9 cellular contexts compared by ENCODE assay signal in the genomic region with DNA sequence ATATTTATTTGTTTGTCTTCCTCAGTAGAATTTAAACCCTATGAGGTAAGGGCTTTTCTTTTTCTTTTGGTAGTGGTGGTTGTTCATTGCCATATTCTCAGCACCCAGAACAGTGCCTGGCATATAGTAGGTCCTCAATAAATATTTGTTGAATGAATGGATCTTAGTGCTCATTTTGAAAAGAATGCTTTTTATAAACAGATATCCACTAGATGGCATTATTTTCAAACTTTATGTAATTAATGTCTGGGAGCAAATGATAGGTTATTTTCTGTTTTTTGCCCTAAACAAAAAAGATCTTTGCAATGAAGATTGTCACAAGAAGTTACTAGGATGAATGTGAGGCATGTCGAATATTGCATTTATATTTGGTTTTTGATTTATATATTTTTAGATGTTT.
DNase-seq lines count a peak whose midpoint lies in the region; ATAC-seq and TF ChIP-seq lines count a peak whose summit lies in the region.
"Had no signal": no experiment of that assay in that cellular context is flagged by ENCODE, and none has a peak within 500 bp of the region (broad histone marks: within the 10 kb centered on the region; RNA-seq: fewer than 3 reads in every experiment).

No MANE protein-coding gene starts in this region.

- H3K27me3 Mint-ChIP-seq in CD4-positive, CD25-positive, alpha-beta regulatory T cell, result no peaks in the 10 kb centered on the region
- H3K27me3 Mint-ChIP-seq in nephron (ENCODE audit: low read depth), result no peaks in the 10 kb centered on the region
- H3K27me3 Mint-ChIP-seq: activated naive CD8-positive, alpha-beta T cell treated with anti-CD3 and anti-CD28 coated beads, Interleukin-2, amount 50 U/mL, for 24 hours had no signal

- in situ Hi-C loops in mammary epithelial cell (cut with MboI; ENCODE audit: low sequenced_read_pairs in 2 of 2), result no loop called here

- no peaks in the 10 kb centered on the region for H4K20me1 ChIP-seq in mammary epithelial cell (ENCODE audit: insufficient read depth, low read length)

- no peaks in the 10 kb centered on the region for H3K79me2 ChIP-seq in mammary epithelial cell (ENCODE audit: insufficient read depth, low read length)

- WGBS in mammary epithelial cell (ENCODE audit: low coverage, missing lambda C conversion rate), result 29% methylated on average over 1 of the region's 1 CpG

- CTCF ChIA-PET in mammary epithelial cell (lab: Charles Lee; ENCODE audit: low non-redundant PET), result no interaction called here

- H3K4me2 ChIP-seq in mammary epithelial cell (ENCODE audit: insufficient read depth, low read depth, low read length), result no peak overlapping the region

- H3K9me3 Mint-ChIP-seq in CD4-positive, CD25-positive, alpha-beta regulatory T cell, result no peaks in the 10 kb centered on the region
- no peaks in the 10 kb centered on the region for H3K9me3 Mint-ChIP-seq in nephron
- H3K9me3 Mint-ChIP-seq: activated naive CD8-positive, alpha-beta T cell treated with anti-CD3 and anti-CD28 coated beads, Interleukin-2, amount 50 U/mL, for 24 hours had no signal

- no peak overlapping the region for H3K9ac ChIP-seq in mammary epithelial cell (ENCODE audit: insufficient read depth, low read length)

- TF ChIP-seq CTCF in LNCAP (IDR thresholded peaks at IDR 0.05) (peak; percentile 49; the same call in 1 of the 2 replicates), mammary epithelial cell (conservative IDR thresholded peaks at IDR 0.05 in 1 of 2, IDR thresholded peaks at IDR 0.05 in 1 of 2; ENCODE audit: extremely low read depth in 1 of 2, insufficient read depth in 1 of 2, low read depth in 1 of 2, low read length in 2 of 2) (peak; percentile 18 to 27), nephron (IDR thresholded peaks at IDR 0.05; ENCODE audit: unreplicated experiment in 3 of 3) (peak in 1 of 3 experiments; percentile 49)

- H3K27ac Mint-ChIP-seq in CD4-positive, CD25-positive, alpha-beta regulatory T cell, result no peak overlapping the region
- H3K27ac Mint-ChIP-seq in nephron, result peak overlapping the region in 2 of 3 experiments; percentile 83 to 84
- H3K27ac Mint-ChIP-seq: activated naive CD8-positive, alpha-beta T cell treated with anti-CD3 and anti-CD28 coated beads, Interleukin-2, amount 50 U/mL, for 24 hours had no signal

- peaks cover 5 to 28% (median 20%) of the 10 kb centered on the region in 4 donors for H3K4me1 Mint-ChIP-seq in CD4-positive, CD25-positive, alpha-beta regulatory T cell
- H3K4me1 Mint-ChIP-seq in nephron, result peaks cover 23% of the 10 kb centered on the region

- peaks cover 15% of the 10 kb centered on the region for H3K36me3 Mint-ChIP-seq in CD4-positive, CD25-positive, alpha-beta regulatory T cell
- no peaks in the 10 kb centered on the region for H3K36me3 Mint-ChIP-seq in nephron (ENCODE audit: low read depth)

- intact Hi-C loops in mammary epithelial cell (cut with micrococcal nuclease), result loop anchor here (5.0 kb wide), 1 partner anchor 934 kb away; no protein-coding TSS in a partner anchor

- H2AFZ ChIP-seq in mammary epithelial cell (ENCODE audit: low read depth, low read length), result no peak overlapping the region

- peak in 2 of 3 donors; percentile 5 to 17 for DNase-seq in CD4-positive, CD25-positive, alpha-beta regulatory T cell
- no peak for DNase-seq in mammary epithelial cell
- no peak for DNase-seq in NK-92 treated with Interleukin-12 subunit alpha and Interleukin-12 subunit beta, amount 100 ng/mL, for 24 hours (lab: John Stamatoyannopoulos, UW)
- DNase-seq in COLO668 (lab: John Stamatoyannopoulos, UW; ENCODE audit: unreplicated experiment), result no peak
- DNase-seq: activated naive CD8-positive, alpha-beta T cell treated with anti-CD3 and anti-CD28 coated beads, Interleukin-2, amount 50 U/mL, for 24 hours had no signal

- BruUV-seq in mammary epithelial cell (replicated peaks; lab: Mats Ljungman, UMichigan), result no TSS peak

- H3K9me3 ChIP-seq in CD4-positive, CD25-positive, alpha-beta regulatory T cell (ENCODE audit: control insufficient read depth in 2 of 2, low read length in 2 of 2), result no peaks in the 10 kb centered on the region
- no peaks in the 10 kb centered on the region for H3K9me3 ChIP-seq in mammary epithelial cell (replicated peaks; ENCODE audit: insufficient read depth, low read length)

- no peaks in the 10 kb centered on the region for H3K36me3 ChIP-seq in CD4-positive, CD25-positive, alpha-beta regulatory T cell (ENCODE audit: control insufficient read depth, insufficient read depth, low read length)
- H3K36me3 ChIP-seq in mammary epithelial cell (ENCODE audit: insufficient read depth, low read length), result no peaks in the 10 kb centered on the region

- no peak overlapping the region for H3K4me3 ChIP-seq in CD4-positive, CD25-positive, alpha-beta regulatory T cell (ENCODE audit: low read depth, low read length)
- H3K4me3 ChIP-seq in mammary epithelial cell (replicated peaks in 1 of 3; ENCODE audit: insufficient read depth in 1 of 3, low read depth in 2 of 3, low read length in 3 of 3), result no peak overlapping the region

- H3K27ac ChIP-seq in CD4-positive, CD25-positive, alpha-beta regulatory T cell (ENCODE audit: insufficient read depth, low read length, poor library complexity, severe bottlenecking), result no peak overlapping the region
- H3K27ac ChIP-seq in mammary epithelial cell (ENCODE audit: insufficient read depth, low read depth, low read length), result no peak overlapping the region

- no peak for ATAC-seq in CD4-positive, CD25-positive, alpha-beta regulatory T cell (ENCODE audit: low read depth in 2 of 2)
- ATAC-seq in HG03139 (IDR thresholded peaks at IDR 0.05; ENCODE audit: unreplicated experiment) (no peak), GM19351 (IDR thresholded peaks at IDR 0.05; ENCODE audit: unreplicated experiment) (no peak)
- ATAC-seq: activated naive CD8-positive, alpha-beta T cell treated with anti-CD3 and anti-CD28 coated beads, Interleukin-2, amount 50 U/mL, for 24 hours had no signal

- H3K27me3 ChIP-seq in CD4-positive, CD25-positive, alpha-beta regulatory T cell (ENCODE audit: control insufficient read depth, insufficient read depth, low read length), result no peaks in the 10 kb centered on the region
- no peaks in the 10 kb centered on the region for H3K27me3 ChIP-seq in mammary epithelial cell (ENCODE audit: insufficient read depth, low read length)

- no peaks in the 10 kb centered on the region for H3K4me1 ChIP-seq in CD4-positive, CD25-positive, alpha-beta regulatory T cell (ENCODE audit: control insufficient read depth, insufficient read depth, low read length, poor library complexity, severe bottlenecking)
- H3K4me1 ChIP-seq in mammary epithelial cell (ENCODE audit: insufficient read depth, low read length), result no peaks in the 10 kb centered on the region

- no peak overlapping the region for H3K4me3 Mint-ChIP-seq in CD4-positive, CD25-positive, alpha-beta regulatory T cell
- H3K4me3 Mint-ChIP-seq in nephron, result no peak overlapping the region
- H3K4me3 Mint-ChIP-seq: activated naive CD8-positive, alpha-beta T cell treated with anti-CD3 and anti-CD28 coated beads, Interleukin-2, amount 50 U/mL, for 24 hours had no signal

- dilution Hi-C loops in mammary epithelial cell (cut with HindIII; ENCODE audit: low sequenced_read_pairs), result no loop called here

Comparison
In these comparisons a context has a peak if more than half of its experiments do, and no peak if none do; other contexts are left out.
1. DNase-seq: peak in CD4-positive, CD25-positive, alpha-beta regulatory T cell (2 of 3); none in mammary epithelial cell (single experiment), NK-92 treated with Interleukin-12 subunit alpha and Interleukin-12 subunit beta, amount 100 ng/mL, for 24 hours (single experiment) and COLO668 (single experiment).
2. H3K27ac Mint-ChIP-seq: peak in nephron (2 of 3); none in CD4-positive, CD25-positive, alpha-beta regulatory T cell (0 of 3).